8 cellular contexts compared by ENCODE assay signal in the genomic region with DNA sequence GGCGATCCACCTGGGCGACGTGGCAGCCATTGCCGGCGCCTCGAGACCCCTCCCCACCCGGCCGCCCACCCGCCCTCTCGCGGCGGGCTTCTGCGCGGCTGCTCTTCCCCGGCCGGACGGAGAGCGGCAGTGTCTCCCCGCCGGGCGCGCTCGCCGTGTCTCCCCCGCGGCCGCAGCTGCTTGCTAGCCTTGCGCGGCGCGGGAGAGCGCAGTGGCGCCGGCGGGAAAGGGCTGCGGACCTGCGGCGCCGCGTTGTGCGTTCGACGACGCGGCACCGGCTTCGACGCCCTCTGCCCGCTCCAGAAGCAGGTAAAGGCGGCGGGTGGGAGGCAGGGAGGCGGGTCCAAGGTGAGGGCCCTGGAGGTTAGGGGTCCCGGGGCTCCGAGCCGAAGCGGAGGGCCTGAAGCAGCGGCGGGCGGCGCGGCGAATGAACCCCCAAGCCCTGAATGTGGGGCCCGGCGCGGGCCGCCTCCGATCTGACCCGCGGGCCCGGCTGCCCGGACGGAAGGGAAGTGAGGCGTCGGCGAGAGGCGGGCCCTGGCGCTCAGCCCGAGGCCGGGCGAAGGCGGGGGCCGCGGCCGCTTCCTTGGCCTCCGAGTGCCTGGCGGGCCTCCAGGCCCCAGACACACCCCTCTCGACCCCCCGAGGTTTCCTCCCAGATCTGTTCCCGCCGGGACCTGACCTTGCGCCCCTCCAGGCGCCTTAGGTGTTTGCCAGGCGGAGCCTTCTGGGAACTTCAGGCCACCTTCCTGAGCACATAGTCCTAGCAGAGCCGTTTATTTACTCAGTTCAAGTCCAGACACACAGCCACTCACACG. TPM values are rescaled to one million over a fixed set of nuclear protein-coding genes. Genes with fewer than 3 reads are reported as not detected.
DNase-seq lines count a peak whose midpoint lies in the region; ATAC-seq and TF ChIP-seq lines count a peak whose summit lies in the region.

Gene N4BP2, plus strand, starts transcription at position 129 of the 818 bp plus-strand sequence. CDS start 40,491 bp downstream, outside the sequence.

- peaks cover 9 to 11% (median 9%) of the 10 kb centered on the region in 3 donors for H3K4me1 ChIP-seq in skeletal muscle tissue (ENCODE audit: control insufficient read depth in 3 of 3, insufficient read depth in 3 of 3, low read length in 3 of 3)

- H3K27ac ChIP-seq in skeletal muscle tissue (ENCODE audit: low read depth, low read length), result peak within 1 kb of the TSS; percentile 94

- peaks cover 11% of the 10 kb centered on the region for H3K27me3 Mint-ChIP-seq in brain

- H3K9me3 Mint-ChIP-seq in brain, result peaks cover 0 to 3% (median 0%) of the 10 kb centered on the region in 5 experiments

- peak within 1 kb of the TSS; percentile 99 to 100 (median 99) for H3K27ac Mint-ChIP-seq in brain

- peak within 1 kb of the TSS; percentile 83 to 92 (median 89) for H3K9ac ChIP-seq in skeletal muscle tissue (ENCODE audit: low read depth in 1 of 3, low read length in 3 of 3)

- peak; percentile 81 to 86 for TF ChIP-seq CTCF in brain (conservative IDR thresholded peaks at IDR 0.05)

- DNase-seq in NCI-H1694 treated with DMSO at 0.1 percent for 48 hours (lab: John Stamatoyannopoulos, UW), result peak; percentile 54
- no peak for DNase-seq in NCI-H1694 (lab: John Stamatoyannopoulos, UW)
- peak; percentile 46 for DNase-seq in NCI-H2081 treated with DMSO at 0.1 percent for 48 hours (lab: John Stamatoyannopoulos, UW)
- DNase-seq in UCSD-AML1 (lab: John Stamatoyannopoulos, UW; ENCODE audit: unreplicated experiment), result peak; percentile 87

- H3K4me3 ChIP-seq in iPS-18c (ENCODE audit: insufficient read depth, low read depth, low read length), result peak within 1 kb of the TSS; percentile 40
- H3K4me3 ChIP-seq in skeletal muscle tissue (ENCODE audit: low read length in 3 of 3), result peak within 1 kb of the TSS; percentile 83 to 91 (median 86)

- H3K4me3 Mint-ChIP-seq in brain, result peak within 1 kb of the TSS; percentile 94 to 97 (median 96)

- peak; percentile 43 for ATAC-seq in HG02981 (IDR thresholded peaks at IDR 0.05; ENCODE audit: unreplicated experiment)

- H3K27me3 ChIP-seq in skeletal muscle tissue (ENCODE audit: control insufficient read depth in 3 of 3, insufficient read depth in 3 of 3, low read length in 3 of 3), result no peaks in the 10 kb centered on the region

- H3K9me3 ChIP-seq in iPS-18c (ENCODE audit: control insufficient read depth, insufficient read depth, low read length) (no peaks in the 10 kb centered on the region), skeletal muscle tissue (ENCODE audit: control insufficient read depth in 3 of 3, low read length in 3 of 3) (no peaks in the 10 kb centered on the region)

- no peaks in the 10 kb centered on the region for H3K36me3 ChIP-seq in skeletal muscle tissue (ENCODE audit: control insufficient read depth in 3 of 3, insufficient read depth in 3 of 3, low read length in 3 of 3)

- peaks cover 38% of the 10 kb centered on the region for H3K4me1 Mint-ChIP-seq in brain

- H3K36me3 Mint-ChIP-seq in brain, result peaks cover 24% of the 10 kb centered on the region

RNA-seq across cellular contexts. Expression of gene N4BP2, which starts in this region (rescaled TPM):
- 2.2 TPM for polyA plus RNA-seq in brain (ENCODE audit: insufficient read depth, low read depth, low replicate concordance)
- 14.6 TPM for total RNA-seq in skeletal muscle tissue
